In the genomic region with DNA sequence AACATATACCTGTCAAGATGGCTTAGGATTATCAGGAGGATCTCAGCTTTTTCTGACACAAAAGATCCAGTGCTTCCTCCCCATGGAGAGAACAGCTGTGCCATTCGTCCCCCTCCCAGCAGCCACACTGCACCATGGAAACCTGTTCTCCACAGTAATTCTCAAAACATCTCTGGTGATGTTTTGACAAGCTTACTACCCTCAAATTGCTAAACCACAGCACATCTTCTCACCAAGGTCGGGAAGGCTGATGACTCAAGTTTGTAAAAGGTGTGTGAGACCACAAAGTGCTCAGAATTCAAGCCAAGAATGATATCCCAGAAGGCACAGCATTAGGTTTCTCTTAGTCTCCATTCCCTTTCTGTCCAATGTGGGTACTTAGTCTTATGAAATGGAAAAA, we compare ENCODE assay signal across 9 cellular contexts. TPM values are rescaled to one million over a fixed set of nuclear protein-coding genes. Genes with fewer than 3 reads are reported as not detected.
A peak's percentile ranks its signal among the peaks of the same experiment; 100 is the strongest.
DNase-seq lines count a peak whose midpoint lies in the region; ATAC-seq and TF ChIP-seq lines count a peak whose summit lies in the region.
"Had no signal": no experiment of that assay in that cellular context is flagged by ENCODE, and none has a peak within 500 bp of the region (broad histone marks: within the 10 kb centered on the region; RNA-seq: fewer than 3 reads in every experiment).

No MANE protein-coding gene starts in this region.

- H3K36me3 ChIP-seq in gastroesophageal sphincter: no peaks in the 10 kb centered on the region

- WGBS in gastroesophageal sphincter (ENCODE audit: low coverage in 1 of 2), 2 donors: 88% methylated on average over 2 of the region's 2 CpGs; no CpG with 5 or more reads in 1 of the 2 donors

- TF ChIP-seq POLR2A in gastroesophageal sphincter (IDR thresholded peaks at IDR 0.05): no peak

- no peak for TF ChIP-seq EP300 in gastroesophageal sphincter (IDR thresholded peaks at IDR 0.05)

- H3K4me3 ChIP-seq in fibroblast of villous mesenchyme (ENCODE audit: low read depth, low read length) (no peak overlapping the region), gastroesophageal sphincter (no peak overlapping the region)

- peak; percentile 81 for DNase-seq in HT1080 (ENCODE audit: low read depth)
- peak; percentile 40 for DNase-seq in fibroblast of villous mesenchyme (ENCODE audit: low read depth)
- no peak for DNase-seq in SHP77 (lab: John Stamatoyannopoulos, UW)
- no peak for DNase-seq in NCI-H2196 (lab: John Stamatoyannopoulos, UW; ENCODE audit: unreplicated experiment)
- no peak for DNase-seq in inferior parietal cortex (ENCODE audit: extremely low spot score)
- DNase-seq: RPMI8226 had no signal

- H3K27ac ChIP-seq in gastroesophageal sphincter: no peak overlapping the region

- ATAC-seq in GM18517 (IDR thresholded peaks at IDR 0.05; ENCODE audit: unreplicated experiment): peak; percentile 66
- ATAC-seq in GM21786 (IDR thresholded peaks at IDR 0.05; ENCODE audit: unreplicated experiment): peak; percentile 62
- ATAC-seq in gastroesophageal sphincter: no peak

- H3K4me1 ChIP-seq in gastroesophageal sphincter: peaks cover 0 to 19% (median 0%) of the 10 kb centered on the region in 3 donors

- TF ChIP-seq CTCF in fibroblast of villous mesenchyme (IDR thresholded peaks at IDR 0.05; ENCODE audit: insufficient read depth, low read depth, low read length) (no peak), gastroesophageal sphincter (IDR thresholded peaks at IDR 0.05) (no peak)

- H3K9me3 ChIP-seq in gastroesophageal sphincter: no peaks in the 10 kb centered on the region

- H3K27me3 ChIP-seq in gastroesophageal sphincter: no peaks in the 10 kb centered on the region

RNA-seq across cellular contexts. Expression of gene RAB38, which starts 3.9 kb away (rescaled TPM):
- not detected in 2 replicates for total RNA-seq in HT1080 (2014; rRNA removed; shearing (Covaris generic))
- not detected in 2 replicates for polyA plus RNA-seq in HT1080 (2015; cell fraction: cytosol; rRNA removed)
- polyA plus RNA-seq in HT1080 (2015; cell fraction: nucleus; rRNA removed): not detected in 2 replicates
- total RNA-seq in fibroblast of villous mesenchyme: 0.64 and 3.5 TPM in 2 replicates
- 1 to 10 TPM in 3 of 4 donors, not detected in 1; 1.2 to 4.6 (median 1.6) TPM for total RNA-seq in gastroesophageal sphincter

Comparison
In these comparisons a context has a peak if more than half of its experiments do, and no peak if none do; other contexts are left out.
1. DNase-seq: peak in HT1080 (single experiment) and fibroblast of villous mesenchyme (single experiment); none in SHP77 (0 of 2), NCI-H2196 (single experiment) and inferior parietal cortex (single experiment).